9 cellular contexts compared by ENCODE assay signal in genomic region chr6:167849846-167850459, GRCh38. TPM values are rescaled to one million over a fixed set of nuclear protein-coding genes. Genes with fewer than 3 reads are reported as not detected.
A peak's percentile ranks its signal among the peaks of the same experiment; 100 is the strongest.
DNase-seq lines count a peak whose midpoint lies in the region; ATAC-seq and TF ChIP-seq lines count a peak whose summit lies in the region.
"Had no signal": no experiment of that assay in that cellular context is flagged by ENCODE, and none has a peak within 500 bp of the region (broad histone marks: within the 10 kb centered on the region; RNA-seq: fewer than 3 reads in every experiment).

No MANE protein-coding gene starts in this region.

- no peaks in the 10 kb centered on the region for H3K9me3 ChIP-seq in adipocyte (ENCODE audit: control insufficient read depth, low read length)

- H3K9me3 Mint-ChIP-seq in activated T-cell treated with anti-CD3 and anti-CD28 coated beads, Interleukin-2, amount 50 U/mL, for 72 hours: no peaks in the 10 kb centered on the region
- no peaks in the 10 kb centered on the region for H3K9me3 Mint-ChIP-seq in type B pancreatic cell

- H3K4me3 ChIP-seq in adipocyte (ENCODE audit: low read length): no peak overlapping the region

- H3K36me3 Mint-ChIP-seq in activated T-cell treated with anti-CD3 and anti-CD28 coated beads, Interleukin-2, amount 50 U/mL, for 72 hours (ENCODE audit: insufficient read depth in 2 of 2): no peaks in the 10 kb centered on the region
- H3K36me3 Mint-ChIP-seq in type B pancreatic cell: peaks cover 7% of the 10 kb centered on the region

- no peak for TF ChIP-seq CTCF in type B pancreatic cell (conservative IDR thresholded peaks at IDR 0.05)

- H3K27me3 Mint-ChIP-seq in activated T-cell treated with anti-CD3 and anti-CD28 coated beads, Interleukin-2, amount 50 U/mL, for 72 hours (ENCODE audit: low read depth): peaks cover 26% of the 10 kb centered on the region
- H3K27me3 Mint-ChIP-seq in type B pancreatic cell: no peaks in the 10 kb centered on the region

- no peaks in the 10 kb centered on the region for H3K27me3 ChIP-seq in adipocyte (replicated peaks; ENCODE audit: control insufficient read depth, insufficient read depth, low read length)

- H3K4me1 ChIP-seq in adipocyte (ENCODE audit: control insufficient read depth, insufficient read depth, low read length): no peaks in the 10 kb centered on the region

- H3K4me3 Mint-ChIP-seq in activated T-cell treated with anti-CD3 and anti-CD28 coated beads, Interleukin-2, amount 50 U/mL, for 72 hours: peak overlapping the region in 1 of 2 donors; percentile 64
- H3K4me3 Mint-ChIP-seq in type B pancreatic cell: peak overlapping the region; percentile 40

- ATAC-seq in activated T-cell treated with anti-CD3 and anti-CD28 coated beads, Interleukin-2, amount 50 U/mL, for 72 hours (replicated peaks in 1 of 2): no peak

- no peaks in the 10 kb centered on the region for H3K4me1 Mint-ChIP-seq in activated T-cell treated with anti-CD3 and anti-CD28 coated beads, Interleukin-2, amount 50 U/mL, for 72 hours (ENCODE audit: low read depth)
- peaks cover 40% of the 10 kb centered on the region for H3K4me1 Mint-ChIP-seq in type B pancreatic cell (ENCODE audit: unreplicated experiment)

- no peaks in the 10 kb centered on the region for H3K36me3 ChIP-seq in adipocyte (ENCODE audit: control insufficient read depth, insufficient read depth, low read length, severe bottlenecking)

- peak overlapping the region; percentile 48 for H3K27ac Mint-ChIP-seq in activated T-cell treated with anti-CD3 and anti-CD28 coated beads, Interleukin-2, amount 50 U/mL, for 72 hours
- peak overlapping the region; percentile 78 for H3K27ac Mint-ChIP-seq in type B pancreatic cell

- H3K9ac ChIP-seq in adipocyte (ENCODE audit: low read length): no peak overlapping the region

- no peak for DNase-seq in activated T-cell treated with anti-CD3 and anti-CD28 coated beads, Interleukin-2, amount 50 U/mL, for 72 hours
- DNase-seq in activated T-cell treated with anti-CD3 and anti-CD28 coated beads, Interleukin-2, amount 50 U/mL, for 48 hours: no peak
- peak; percentile 22 for DNase-seq in adipocyte (ENCODE audit: low read depth)
- DNase-seq in kidney tubule cell (ENCODE audit: low spot score): peak; percentile 92
- no peak for DNase-seq in type B pancreatic cell (ENCODE audit: extremely low spot score, unreplicated experiment)
- no peak for DNase-seq in NCI-H526 treated with DMSO at 0.1 percent for 48 hours (lab: John Stamatoyannopoulos, UW)
- no peak for DNase-seq in NCI-H1092 treated with DMSO at 0.1 percent for 48 hours (lab: John Stamatoyannopoulos, UW)
- no peak for DNase-seq in NOMO-1 treated with dmso at 0.1 percent for 144 hours (lab: John Stamatoyannopoulos, UW; ENCODE audit: unreplicated experiment)
- DNase-seq: NCI-H2081 treated with DMSO at 0.1 percent for 48 hours had no signal

RNA-seq across cellular contexts. Expression of gene AFDN, which starts 23.2 kb away (rescaled TPM):
- 10 to 100 TPM; 21.6 to 31.9 TPM for total RNA-seq in activated T-cell treated with anti-CD3 and anti-CD28 coated beads, Interleukin-2, amount 50 U/mL, for 72 hours
- 140 and 154 TPM in 2 replicates for total RNA-seq in type B pancreatic cell (ENCODE audit: low replicate concordance)

Comparison
In these comparisons a context has a peak if more than half of its experiments do, and no peak if none do; other contexts are left out.
1. DNase-seq: peak in adipocyte (single experiment) and kidney tubule cell (single experiment); none in activated T-cell treated with anti-CD3 and anti-CD28 coated beads, Interleukin-2, amount 50 U/mL, for 72 hours (0 of 2), activated T-cell treated with anti-CD3 and anti-CD28 coated beads, Interleukin-2, amount 50 U/mL, for 48 hours (0 of 2), type B pancreatic cell (single experiment), NCI-H526 treated with DMSO at 0.1 percent for 48 hours (single experiment), NCI-H1092 treated with DMSO at 0.1 percent for 48 hours (single experiment) and NOMO-1 treated with dmso at 0.1 percent for 144 hours (single experiment).